Comparison of ENCODE assay signal across 1 cellular context in the genomic region with DNA sequence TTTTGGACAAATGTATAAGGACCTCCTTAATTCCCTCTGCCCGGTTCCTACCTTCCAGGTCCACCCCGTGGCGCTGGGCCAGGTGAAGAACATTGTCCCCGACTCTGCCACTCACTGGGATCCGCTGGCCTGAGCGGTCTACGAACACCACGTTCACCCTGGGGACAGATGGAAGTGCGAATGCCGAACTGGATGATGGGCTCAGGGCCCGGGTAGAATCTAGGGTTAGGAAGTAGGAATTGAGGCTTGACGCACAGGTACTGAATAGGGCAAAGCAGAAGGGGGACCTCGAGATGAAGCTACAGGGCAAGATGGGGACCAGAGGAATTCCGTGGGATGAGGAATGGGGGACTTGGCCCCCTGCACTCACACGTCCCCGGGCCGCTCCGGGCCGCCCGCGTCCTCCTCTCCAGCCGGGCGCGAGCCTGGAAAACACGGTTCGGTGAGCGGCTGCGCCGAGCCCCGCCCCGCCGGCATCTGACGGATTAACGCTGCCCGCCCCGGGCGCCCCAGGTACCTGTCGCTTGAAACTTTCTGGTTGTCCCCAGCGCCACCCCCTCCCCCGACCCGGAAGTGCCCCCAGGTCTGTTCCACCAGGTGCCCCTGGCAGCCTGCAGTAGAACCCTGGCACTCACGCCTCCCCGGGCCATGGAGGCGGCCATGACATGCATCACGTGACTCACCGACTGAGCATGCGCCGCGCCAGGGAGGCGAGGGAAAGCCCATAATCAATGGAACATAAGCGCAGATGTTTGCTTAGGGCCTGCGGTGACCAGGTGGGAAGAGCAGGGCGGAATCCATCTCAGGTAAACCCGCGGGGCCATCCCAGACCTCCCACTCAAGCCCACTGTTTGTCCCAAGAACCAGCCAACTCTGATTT.
A peak's percentile ranks its signal among the peaks of the same experiment; 100 is the strongest.
TF ChIP-seq lines count a peak whose summit lies in the region.

A gene (minus strand): TSS at position 681 of the 880 bp plus-strand sequence. CDS start 19 bp downstream, at position 662.

TF ChIP-seq in K562, 482 proteins besides CTCF, POLR2A, EP300 and RAD21 (continued from another document and continues in another):
- no peak for TF ChIP-seq ZNF408 (CRISPR knock-in tag; IDR thresholded peaks at IDR 0.05; ENCODE audit: low read depth)
- TF ChIP-seq STAT5B (CRISPR knock-in tag; IDR thresholded peaks at IDR 0.05): no peak
- no peak for TF ChIP-seq CC2D1A (IDR thresholded peaks at IDR 0.05)
- no peak for TF ChIP-seq STAG1 (CRISPR knock-in tag; IDR thresholded peaks at IDR 0.05; ENCODE audit: borderline replicate concordance)
- TF ChIP-seq, protein P1, sequence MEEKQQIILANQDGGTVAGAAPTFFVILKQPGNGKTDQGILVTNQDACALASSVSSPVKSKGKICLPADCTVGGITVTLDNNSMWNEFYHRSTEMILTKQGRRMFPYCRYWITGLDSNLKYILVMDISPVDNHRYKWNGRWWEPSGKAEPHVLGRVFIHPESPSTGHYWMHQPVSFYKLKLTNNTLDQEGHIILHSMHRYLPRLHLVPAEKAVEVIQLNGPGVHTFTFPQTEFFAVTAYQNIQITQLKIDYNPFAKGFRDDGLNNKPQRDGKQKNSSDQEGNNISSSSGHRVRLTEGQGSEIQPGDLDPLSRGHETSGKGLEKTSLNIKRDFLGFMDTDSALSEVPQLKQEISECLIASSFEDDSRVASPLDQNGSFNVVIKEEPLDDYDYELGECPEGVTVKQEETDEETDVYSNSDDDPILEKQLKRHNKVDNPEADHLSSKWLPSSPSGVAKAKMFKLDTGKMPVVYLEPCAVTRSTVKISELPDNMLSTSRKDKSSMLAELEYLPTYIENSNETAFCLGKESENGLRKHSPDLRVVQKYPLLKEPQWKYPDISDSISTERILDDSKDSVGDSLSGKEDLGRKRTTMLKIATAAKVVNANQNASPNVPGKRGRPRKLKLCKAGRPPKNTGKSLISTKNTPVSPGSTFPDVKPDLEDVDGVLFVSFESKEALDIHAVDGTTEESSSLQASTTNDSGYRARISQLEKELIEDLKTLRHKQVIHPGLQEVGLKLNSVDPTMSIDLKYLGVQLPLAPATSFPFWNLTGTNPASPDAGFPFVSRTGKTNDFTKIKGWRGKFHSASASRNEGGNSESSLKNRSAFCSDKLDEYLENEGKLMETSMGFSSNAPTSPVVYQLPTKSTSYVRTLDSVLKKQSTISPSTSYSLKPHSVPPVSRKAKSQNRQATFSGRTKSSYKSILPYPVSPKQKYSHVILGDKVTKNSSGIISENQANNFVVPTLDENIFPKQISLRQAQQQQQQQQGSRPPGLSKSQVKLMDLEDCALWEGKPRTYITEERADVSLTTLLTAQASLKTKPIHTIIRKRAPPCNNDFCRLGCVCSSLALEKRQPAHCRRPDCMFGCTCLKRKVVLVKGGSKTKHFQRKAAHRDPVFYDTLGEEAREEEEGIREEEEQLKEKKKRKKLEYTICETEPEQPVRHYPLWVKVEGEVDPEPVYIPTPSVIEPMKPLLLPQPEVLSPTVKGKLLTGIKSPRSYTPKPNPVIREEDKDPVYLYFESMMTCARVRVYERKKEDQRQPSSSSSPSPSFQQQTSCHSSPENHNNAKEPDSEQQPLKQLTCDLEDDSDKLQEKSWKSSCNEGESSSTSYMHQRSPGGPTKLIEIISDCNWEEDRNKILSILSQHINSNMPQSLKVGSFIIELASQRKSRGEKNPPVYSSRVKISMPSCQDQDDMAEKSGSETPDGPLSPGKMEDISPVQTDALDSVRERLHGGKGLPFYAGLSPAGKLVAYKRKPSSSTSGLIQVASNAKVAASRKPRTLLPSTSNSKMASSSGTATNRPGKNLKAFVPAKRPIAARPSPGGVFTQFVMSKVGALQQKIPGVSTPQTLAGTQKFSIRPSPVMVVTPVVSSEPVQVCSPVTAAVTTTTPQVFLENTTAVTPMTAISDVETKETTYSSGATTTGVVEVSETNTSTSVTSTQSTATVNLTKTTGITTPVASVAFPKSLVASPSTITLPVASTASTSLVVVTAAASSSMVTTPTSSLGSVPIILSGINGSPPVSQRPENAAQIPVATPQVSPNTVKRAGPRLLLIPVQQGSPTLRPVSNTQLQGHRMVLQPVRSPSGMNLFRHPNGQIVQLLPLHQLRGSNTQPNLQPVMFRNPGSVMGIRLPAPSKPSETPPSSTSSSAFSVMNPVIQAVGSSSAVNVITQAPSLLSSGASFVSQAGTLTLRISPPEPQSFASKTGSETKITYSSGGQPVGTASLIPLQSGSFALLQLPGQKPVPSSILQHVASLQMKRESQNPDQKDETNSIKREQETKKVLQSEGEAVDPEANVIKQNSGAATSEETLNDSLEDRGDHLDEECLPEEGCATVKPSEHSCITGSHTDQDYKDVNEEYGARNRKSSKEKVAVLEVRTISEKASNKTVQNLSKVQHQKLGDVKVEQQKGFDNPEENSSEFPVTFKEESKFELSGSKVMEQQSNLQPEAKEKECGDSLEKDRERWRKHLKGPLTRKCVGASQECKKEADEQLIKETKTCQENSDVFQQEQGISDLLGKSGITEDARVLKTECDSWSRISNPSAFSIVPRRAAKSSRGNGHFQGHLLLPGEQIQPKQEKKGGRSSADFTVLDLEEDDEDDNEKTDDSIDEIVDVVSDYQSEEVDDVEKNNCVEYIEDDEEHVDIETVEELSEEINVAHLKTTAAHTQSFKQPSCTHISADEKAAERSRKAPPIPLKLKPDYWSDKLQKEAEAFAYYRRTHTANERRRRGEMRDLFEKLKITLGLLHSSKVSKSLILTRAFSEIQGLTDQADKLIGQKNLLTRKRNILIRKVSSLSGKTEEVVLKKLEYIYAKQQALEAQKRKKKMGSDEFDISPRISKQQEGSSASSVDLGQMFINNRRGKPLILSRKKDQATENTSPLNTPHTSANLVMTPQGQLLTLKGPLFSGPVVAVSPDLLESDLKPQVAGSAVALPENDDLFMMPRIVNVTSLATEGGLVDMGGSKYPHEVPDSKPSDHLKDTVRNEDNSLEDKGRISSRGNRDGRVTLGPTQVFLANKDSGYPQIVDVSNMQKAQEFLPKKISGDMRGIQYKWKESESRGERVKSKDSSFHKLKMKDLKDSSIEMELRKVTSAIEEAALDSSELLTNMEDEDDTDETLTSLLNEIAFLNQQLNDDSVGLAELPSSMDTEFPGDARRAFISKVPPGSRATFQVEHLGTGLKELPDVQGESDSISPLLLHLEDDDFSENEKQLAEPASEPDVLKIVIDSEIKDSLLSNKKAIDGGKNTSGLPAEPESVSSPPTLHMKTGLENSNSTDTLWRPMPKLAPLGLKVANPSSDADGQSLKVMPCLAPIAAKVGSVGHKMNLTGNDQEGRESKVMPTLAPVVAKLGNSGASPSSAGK (IDR thresholded peaks at IDR 0.05): no peak
- TF ChIP-seq, protein P2, sequence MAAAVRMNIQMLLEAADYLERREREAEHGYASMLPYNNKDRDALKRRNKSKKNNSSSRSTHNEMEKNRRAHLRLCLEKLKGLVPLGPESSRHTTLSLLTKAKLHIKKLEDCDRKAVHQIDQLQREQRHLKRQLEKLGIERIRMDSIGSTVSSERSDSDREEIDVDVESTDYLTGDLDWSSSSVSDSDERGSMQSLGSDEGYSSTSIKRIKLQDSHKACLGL (CRISPR knock-in tag; IDR thresholded peaks at IDR 0.05; ENCODE audit: borderline replicate concordance, poor library complexity, severe bottlenecking): peak; percentile 99
- TF ChIP-seq CEBPG (CRISPR knock-in tag; IDR thresholded peaks at IDR 0.05): no peak
- no peak for TF ChIP-seq CEBPG (tag; conservative IDR thresholded peaks at IDR 0.05 in 1 of 2, IDR thresholded peaks at IDR 0.05 in 1 of 2)
- no peak for TF ChIP-seq PRPF4 (IDR thresholded peaks at IDR 0.05; ENCODE audit: insufficient read depth, low read depth, low read length, poor library complexity, severe bottlenecking)
- TF ChIP-seq NR4A1 (CRISPR knock-in tag; IDR thresholded peaks at IDR 0.05): no peak
- TF ChIP-seq NR4A1 (tag; IDR thresholded peaks at IDR 0.05): peak; percentile 57; the same call in 1 of the 2 replicates
- TF ChIP-seq, protein P3, sequence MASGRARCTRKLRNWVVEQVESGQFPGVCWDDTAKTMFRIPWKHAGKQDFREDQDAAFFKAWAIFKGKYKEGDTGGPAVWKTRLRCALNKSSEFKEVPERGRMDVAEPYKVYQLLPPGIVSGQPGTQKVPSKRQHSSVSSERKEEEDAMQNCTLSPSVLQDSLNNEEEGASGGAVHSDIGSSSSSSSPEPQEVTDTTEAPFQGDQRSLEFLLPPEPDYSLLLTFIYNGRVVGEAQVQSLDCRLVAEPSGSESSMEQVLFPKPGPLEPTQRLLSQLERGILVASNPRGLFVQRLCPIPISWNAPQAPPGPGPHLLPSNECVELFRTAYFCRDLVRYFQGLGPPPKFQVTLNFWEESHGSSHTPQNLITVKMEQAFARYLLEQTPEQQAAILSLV (tag; IDR thresholded peaks at IDR 0.05): no peak
- no peak for TF ChIP-seq MAFK (IDR thresholded peaks at IDR 0.05; ENCODE audit: low read length)
- no peak for TF ChIP-seq FOXJ2 (tag; IDR thresholded peaks at IDR 0.05)
- TF ChIP-seq, protein P4, sequence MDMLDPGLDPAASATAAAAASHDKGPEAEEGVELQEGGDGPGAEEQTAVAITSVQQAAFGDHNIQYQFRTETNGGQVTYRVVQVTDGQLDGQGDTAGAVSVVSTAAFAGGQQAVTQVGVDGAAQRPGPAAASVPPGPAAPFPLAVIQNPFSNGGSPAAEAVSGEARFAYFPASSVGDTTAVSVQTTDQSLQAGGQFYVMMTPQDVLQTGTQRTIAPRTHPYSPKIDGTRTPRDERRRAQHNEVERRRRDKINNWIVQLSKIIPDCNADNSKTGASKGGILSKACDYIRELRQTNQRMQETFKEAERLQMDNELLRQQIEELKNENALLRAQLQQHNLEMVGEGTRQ (CRISPR knock-in tag; IDR thresholded peaks at IDR 0.05): peak; percentile 99
- TF ChIP-seq, protein P5, sequence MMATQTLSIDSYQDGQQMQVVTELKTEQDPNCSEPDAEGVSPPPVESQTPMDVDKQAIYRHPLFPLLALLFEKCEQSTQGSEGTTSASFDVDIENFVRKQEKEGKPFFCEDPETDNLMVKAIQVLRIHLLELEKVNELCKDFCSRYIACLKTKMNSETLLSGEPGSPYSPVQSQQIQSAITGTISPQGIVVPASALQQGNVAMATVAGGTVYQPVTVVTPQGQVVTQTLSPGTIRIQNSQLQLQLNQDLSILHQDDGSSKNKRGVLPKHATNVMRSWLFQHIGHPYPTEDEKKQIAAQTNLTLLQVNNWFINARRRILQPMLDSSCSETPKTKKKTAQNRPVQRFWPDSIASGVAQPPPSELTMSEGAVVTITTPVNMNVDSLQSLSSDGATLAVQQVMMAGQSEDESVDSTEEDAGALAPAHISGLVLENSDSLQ (IDR thresholded peaks at IDR 0.05): no peak
- no peak for TF ChIP-seq ZNF174 (CRISPR knock-in tag; IDR thresholded peaks at IDR 0.05)
- TF ChIP-seq, protein P6, sequence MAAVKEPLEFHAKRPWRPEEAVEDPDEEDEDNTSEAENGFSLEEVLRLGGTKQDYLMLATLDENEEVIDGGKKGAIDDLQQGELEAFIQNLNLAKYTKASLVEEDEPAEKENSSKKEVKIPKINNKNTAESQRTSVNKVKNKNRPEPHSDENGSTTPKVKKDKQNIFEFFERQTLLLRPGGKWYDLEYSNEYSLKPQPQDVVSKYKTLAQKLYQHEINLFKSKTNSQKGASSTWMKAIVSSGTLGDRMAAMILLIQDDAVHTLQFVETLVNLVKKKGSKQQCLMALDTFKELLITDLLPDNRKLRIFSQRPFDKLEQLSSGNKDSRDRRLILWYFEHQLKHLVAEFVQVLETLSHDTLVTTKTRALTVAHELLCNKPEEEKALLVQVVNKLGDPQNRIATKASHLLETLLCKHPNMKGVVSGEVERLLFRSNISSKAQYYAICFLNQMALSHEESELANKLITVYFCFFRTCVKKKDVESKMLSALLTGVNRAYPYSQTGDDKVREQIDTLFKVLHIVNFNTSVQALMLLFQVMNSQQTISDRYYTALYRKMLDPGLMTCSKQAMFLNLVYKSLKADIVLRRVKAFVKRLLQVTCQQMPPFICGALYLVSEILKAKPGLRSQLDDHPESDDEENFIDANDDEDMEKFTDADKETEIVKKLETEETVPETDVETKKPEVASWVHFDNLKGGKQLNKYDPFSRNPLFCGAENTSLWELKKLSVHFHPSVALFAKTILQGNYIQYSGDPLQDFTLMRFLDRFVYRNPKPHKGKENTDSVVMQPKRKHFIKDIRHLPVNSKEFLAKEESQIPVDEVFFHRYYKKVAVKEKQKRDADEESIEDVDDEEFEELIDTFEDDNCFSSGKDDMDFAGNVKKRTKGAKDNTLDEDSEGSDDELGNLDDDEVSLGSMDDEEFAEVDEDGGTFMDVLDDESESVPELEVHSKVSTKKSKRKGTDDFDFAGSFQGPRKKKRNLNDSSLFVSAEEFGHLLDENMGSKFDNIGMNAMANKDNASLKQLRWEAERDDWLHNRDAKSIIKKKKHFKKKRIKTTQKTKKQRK (IDR thresholded peaks at IDR 0.05; ENCODE audit: borderline replicate concordance, low read depth, low read length): no peak
- no peak for TF ChIP-seq CBX5 (IDR thresholded peaks at IDR 0.05; ENCODE audit: borderline replicate concordance, low read depth)
- TF ChIP-seq, protein P7, sequence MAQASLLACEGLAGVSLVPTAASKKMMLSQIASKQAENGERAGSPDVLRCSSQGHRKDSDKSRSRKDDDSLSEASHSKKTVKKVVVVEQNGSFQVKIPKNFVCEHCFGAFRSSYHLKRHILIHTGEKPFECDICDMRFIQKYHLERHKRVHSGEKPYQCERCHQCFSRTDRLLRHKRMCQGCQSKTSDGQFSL (CRISPR knock-in tag; IDR thresholded peaks at IDR 0.05): no peak
- TF ChIP-seq, protein P7 (tag; IDR thresholded peaks at IDR 0.05): no peak
- TF ChIP-seq, protein P8, sequence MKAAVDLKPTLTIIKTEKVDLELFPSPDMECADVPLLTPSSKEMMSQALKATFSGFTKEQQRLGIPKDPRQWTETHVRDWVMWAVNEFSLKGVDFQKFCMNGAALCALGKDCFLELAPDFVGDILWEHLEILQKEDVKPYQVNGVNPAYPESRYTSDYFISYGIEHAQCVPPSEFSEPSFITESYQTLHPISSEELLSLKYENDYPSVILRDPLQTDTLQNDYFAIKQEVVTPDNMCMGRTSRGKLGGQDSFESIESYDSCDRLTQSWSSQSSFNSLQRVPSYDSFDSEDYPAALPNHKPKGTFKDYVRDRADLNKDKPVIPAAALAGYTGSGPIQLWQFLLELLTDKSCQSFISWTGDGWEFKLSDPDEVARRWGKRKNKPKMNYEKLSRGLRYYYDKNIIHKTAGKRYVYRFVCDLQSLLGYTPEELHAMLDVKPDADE (conservative IDR thresholded peaks at IDR 0.05; ENCODE audit: control insufficient read depth, low read depth, low read length): peak; percentile 87
- no peak for TF ChIP-seq HMG20A (CRISPR knock-in tag; conservative IDR thresholded peaks at IDR 0.05)
- peak; percentile 77 for TF ChIP-seq HCFC1 (IDR thresholded peaks at IDR 0.05; ENCODE audit: low read depth, low read length)
- TF ChIP-seq ZNF431 (CRISPR knock-in tag; IDR thresholded peaks at IDR 0.05): no peak
- TF ChIP-seq MAFF (IDR thresholded peaks at IDR 0.05; ENCODE audit: low read length): no peak
- TF ChIP-seq ZKSCAN3 (CRISPR knock-in tag; IDR thresholded peaks at IDR 0.05): no peak
- no peak for TF ChIP-seq SNRNP70 (optimal IDR thresholded peaks at IDR 0.05; ENCODE audit: low read depth, low read length)
- no peak for TF ChIP-seq SETDB1 (IDR thresholded peaks at IDR 0.05; ENCODE audit: low read length)
- TF ChIP-seq LCOR (CRISPR knock-in tag; IDR thresholded peaks at IDR 0.05): no peak
